8 cellular contexts compared by ENCODE assay signal in genomic region chr5:10250804-10251276, GRCh38. TPM values are rescaled to one million over a fixed set of nuclear protein-coding genes. Genes with fewer than 3 reads are reported as not detected.
DNase-seq lines count a peak whose midpoint lies in the region; ATAC-seq and TF ChIP-seq lines count a peak whose summit lies in the region.

No MANE protein-coding gene starts in this region.

- TF ChIP-seq CTCF in AG10803 (conservative IDR thresholded peaks at IDR 0.05; ENCODE audit: low read length) (no peak), MM.1S (IDR thresholded peaks at IDR 0.05; ENCODE audit: low read length) (no peak)

- H3K4me3 ChIP-seq in AG10803 (ENCODE audit: low read length) (peak overlapping the region; percentile 99), MM.1S (ENCODE audit: low read length) (peak overlapping the region; percentile 95), thymus (ENCODE audit: low read length) (peak overlapping the region; percentile 87)

- ATAC-seq in GM19372 (IDR thresholded peaks at IDR 0.05; ENCODE audit: low read depth, unreplicated experiment) (peak; percentile 4), GM19463 (IDR thresholded peaks at IDR 0.05; ENCODE audit: unreplicated experiment) (no peak)

- H4K20me1 ChIP-seq in MM.1S (ENCODE audit: insufficient read depth, low read length) = peaks cover 25% of the 10 kb centered on the region

- peak overlapping the region; percentile 93 for H3K9ac ChIP-seq in MM.1S (ENCODE audit: low read length)

- H3K36me3 ChIP-seq in MM.1S (replicated peaks; ENCODE audit: insufficient read depth, low read length) (peaks cover 16% of the 10 kb centered on the region), thymus (ENCODE audit: control insufficient read depth, insufficient read depth) (peaks cover 8% of the 10 kb centered on the region)

- peak overlapping the region; percentile 84; the same call in 1 of the 2 replicates for H3K27ac ChIP-seq in MM.1S (ENCODE audit: low read length)
- H3K27ac ChIP-seq in angular gyrus (ENCODE audit: low read depth, low read length) = peak overlapping the region; percentile 85
- peak overlapping the region; percentile 91 for H3K27ac ChIP-seq in layer of hippocampus (ENCODE audit: low read depth, low read length)
- no peak overlapping the region for H3K27ac ChIP-seq in thymus (ENCODE audit: low read depth)

- under 1% methylated on average over 21 of the region's 21 CpGs for WGBS in thymus

- H3K9me3 ChIP-seq in MM.1S (replicated peaks; ENCODE audit: insufficient read depth, low read length) (no peaks in the 10 kb centered on the region), thymus (ENCODE audit: control insufficient read depth) (no peaks in the 10 kb centered on the region)

- H3F3A ChIP-seq in MM.1S (ENCODE audit: insufficient read depth, low read length) = no peaks in the 10 kb centered on the region

- no peaks in the 10 kb centered on the region for H3K9me2 ChIP-seq in MM.1S (replicated peaks; ENCODE audit: insufficient read depth, low read length)

- H3K4me2 ChIP-seq in MM.1S (ENCODE audit: low read depth, low read length) = peak overlapping the region; percentile 90

- H3K79me2 ChIP-seq in MM.1S (ENCODE audit: low read length) = peaks cover 89% of the 10 kb centered on the region

- H3K27me3 ChIP-seq in MM.1S (replicated peaks; ENCODE audit: insufficient read depth, low read length) (no peaks in the 10 kb centered on the region), layer of hippocampus (ENCODE audit: control insufficient read depth, insufficient read depth, low read length) (no peaks in the 10 kb centered on the region), thymus (ENCODE audit: control insufficient read depth, insufficient read depth) (no peaks in the 10 kb centered on the region)

- H3K4me1 ChIP-seq in MM.1S (ENCODE audit: low read length) = peaks cover 13% of the 10 kb centered on the region
- peaks cover 18% of the 10 kb centered on the region for H3K4me1 ChIP-seq in thymus (ENCODE audit: control insufficient read depth, insufficient read depth, low read length)

- H2AFZ ChIP-seq in MM.1S (ENCODE audit: low read length) = peak overlapping the region; percentile 87

- DNase-seq in AG10803 (ENCODE audit: low read depth) (peak; percentile 19), MM.1S (peak; percentile 34), NCI-H510A treated with DMSO at 0.1 percent for 48 hours (lab: John Stamatoyannopoulos, UW) (no peak)

RNA-seq across cellular contexts. Expression of gene CCT5, which starts 0.8 kb away (rescaled TPM):
- 114 TPM for polyA plus RNA-seq in thymus

RNA-seq across cellular contexts. Expression of gene ATPSCKMT, which starts 1.2 kb away (rescaled TPM):
- polyA plus RNA-seq in thymus = 14.4 TPM

RNA-seq across cellular contexts. Expression of gene CMBL, which starts 56.9 kb away (rescaled TPM):
- 8.1 TPM for polyA plus RNA-seq in thymus
